Comparison of ENCODE assay signal across 8 cellular contexts in the genomic region with DNA sequence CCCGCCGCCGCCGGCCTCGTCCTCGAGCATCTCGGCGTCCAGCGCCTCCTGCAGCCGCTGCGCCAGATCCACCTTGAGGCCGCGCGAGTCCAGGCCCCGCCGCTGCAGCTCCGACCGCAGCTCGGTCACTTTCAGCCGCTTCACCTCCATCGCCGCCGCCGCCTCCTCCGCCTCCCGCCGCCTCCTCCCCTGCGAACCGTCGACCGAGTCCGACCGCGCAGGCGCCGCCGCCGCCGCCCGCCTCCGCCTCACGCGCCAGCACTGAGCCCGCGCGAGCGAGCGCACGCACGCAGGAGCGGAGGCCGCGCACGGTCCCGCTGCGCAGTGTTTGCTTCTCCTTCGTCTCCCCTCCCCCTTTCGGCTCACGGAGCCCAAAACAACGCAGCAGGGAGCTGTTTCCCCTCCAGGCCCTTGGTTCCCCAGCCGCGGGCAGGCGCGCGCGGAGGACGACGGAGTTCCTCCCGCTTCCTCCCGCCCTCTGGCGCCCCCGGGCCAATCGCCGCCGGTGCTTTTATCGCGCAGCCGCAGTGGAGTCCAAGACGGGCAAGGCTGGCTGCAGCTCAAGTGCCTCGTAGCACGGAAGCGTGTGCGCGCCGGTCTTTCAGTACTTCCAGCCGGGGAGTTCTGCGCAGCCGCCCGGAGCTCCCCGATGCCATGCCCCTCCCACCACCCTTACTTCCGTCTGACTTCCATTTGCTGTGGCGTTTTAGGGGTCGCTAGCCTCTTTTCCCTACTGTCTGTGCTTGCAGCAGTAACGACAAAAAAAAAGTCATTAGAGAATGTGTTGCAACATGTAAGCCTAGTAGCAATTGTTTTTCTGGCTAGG. TPM values are rescaled to one million over a fixed set of nuclear protein-coding genes. Genes with fewer than 3 reads are reported as not detected.
A peak's percentile ranks its signal among the peaks of the same experiment; 100 is the strongest.
DNase-seq lines count a peak whose midpoint lies in the region; ATAC-seq and TF ChIP-seq lines count a peak whose summit lies in the region.

TSS of gene HNRNPUL2 (minus strand) at position 451 of the 826 bp plus-strand sequence. CDS start at position 150, 301 bp downstream.

- TF ChIP-seq CTCF in LNCaP clone FGC (IDR thresholded peaks at IDR 0.05; ENCODE audit: control insufficient read depth, extremely low read depth, insufficient read depth): no peak
- no peak for TF ChIP-seq CTCF in RWPE1 (conservative IDR thresholded peaks at IDR 0.05; ENCODE audit: low read depth)
- TF ChIP-seq CTCF in fibroblast of mammary gland (conservative IDR thresholded peaks at IDR 0.05; ENCODE audit: control insufficient read depth, insufficient read depth, low read depth, low read length): no peak

- peak within 1 kb of the TSS; percentile 95 for H3K4me3 Mint-ChIP-seq in activated T-helper 17 cell treated with anti-CD3 and anti-CD28 coated beads, Interleukin-2, amount 50 U/mL, for 72 hours
- peak within 1 kb of the TSS; percentile 92 for H3K4me3 Mint-ChIP-seq in natural killer cell treated with Interleukin-12 subunit alpha and Interleukin-12 subunit beta and Interleukin-15 and Interleukin-18, amount 100 ng/mL, for 72 hours

- H3K36me3 Mint-ChIP-seq in activated T-helper 17 cell treated with anti-CD3 and anti-CD28 coated beads, Interleukin-2, amount 50 U/mL, for 72 hours (ENCODE audit: low read depth): peaks cover 92% of the 10 kb centered on the region
- peaks cover 29% of the 10 kb centered on the region for H3K36me3 Mint-ChIP-seq in natural killer cell treated with Interleukin-12 subunit alpha and Interleukin-12 subunit beta and Interleukin-15 and Interleukin-18, amount 100 ng/mL, for 72 hours

- DNase-seq in EH (ENCODE audit: low read depth): peak; percentile 99
- peak; percentile 96 for DNase-seq in GOT3 (lab: John Stamatoyannopoulos, UW)
- peak; percentile 96 for DNase-seq in LNCaP clone FGC (ENCODE audit: low read depth)
- peak; percentile 99 for DNase-seq in RWPE1 (ENCODE audit: low spot score)
- peak; percentile 99 for DNase-seq in fibroblast of mammary gland (ENCODE audit: low read depth)
- DNase-seq in natural killer cell treated with Interleukin-12 subunit alpha and Interleukin-12 subunit beta and Interleukin-15 and Interleukin-18, amount 100 ng/mL, for 72 hours (ENCODE audit: low spot score): peak; percentile 99
- peak; percentile 99 for DNase-seq in stimulated activated naive CD8-positive, alpha-beta T cell treated with anti-CD3 and anti-CD28 coated beads, Interleukin-15, Interleukin-2, amounts not matched to agents 100 U/mL and 50 U/mL, for 24 hours

- H3K27ac Mint-ChIP-seq in activated T-helper 17 cell treated with anti-CD3 and anti-CD28 coated beads, Interleukin-2, amount 50 U/mL, for 72 hours: peak within 1 kb of the TSS; percentile 97
- H3K27ac Mint-ChIP-seq in natural killer cell treated with Interleukin-12 subunit alpha and Interleukin-12 subunit beta and Interleukin-15 and Interleukin-18, amount 100 ng/mL, for 72 hours: peak within 1 kb of the TSS; percentile 90 to 92

- peak within 1 kb of the TSS; percentile 99 for H3K27ac ChIP-seq in RWPE1

- H3K4me1 Mint-ChIP-seq in activated T-helper 17 cell treated with anti-CD3 and anti-CD28 coated beads, Interleukin-2, amount 50 U/mL, for 72 hours: peaks cover 16% of the 10 kb centered on the region
- H3K4me1 Mint-ChIP-seq in natural killer cell treated with Interleukin-12 subunit alpha and Interleukin-12 subunit beta and Interleukin-15 and Interleukin-18, amount 100 ng/mL, for 72 hours (ENCODE audit: low read depth in 2 of 2): peaks cover 41 to 45% of the 10 kb centered on the region in 2 donors

- CTCF ChIA-PET in RWPE1 (lab: Yijun Ruan, JAX): interaction anchor here (0.6 to 1.1 kb wide), 3 partner anchors 46 to 59 kb away, joined by 3 read pairs; no protein-coding TSS in a partner anchor

- peak; percentile 87 for ATAC-seq in activated T-helper 17 cell treated with anti-CD3 and anti-CD28 coated beads, Interleukin-2, amount 50 U/mL, for 72 hours (replicated peaks)
- peak; percentile 89 to 92 for ATAC-seq in natural killer cell treated with Interleukin-12 subunit alpha and Interleukin-12 subunit beta and Interleukin-15 and Interleukin-18, amount 100 ng/mL, for 72 hours
- peak; percentile 89 for ATAC-seq in stimulated activated naive CD8-positive, alpha-beta T cell treated with anti-CD3 and anti-CD28 coated beads, Interleukin-15, Interleukin-2, amounts not matched to agents 100 U/mL and 50 U/mL, for 24 hours

- H3K27me3 Mint-ChIP-seq in activated T-helper 17 cell treated with anti-CD3 and anti-CD28 coated beads, Interleukin-2, amount 50 U/mL, for 72 hours: no peaks in the 10 kb centered on the region
- no peaks in the 10 kb centered on the region for H3K27me3 Mint-ChIP-seq in natural killer cell treated with Interleukin-12 subunit alpha and Interleukin-12 subunit beta and Interleukin-15 and Interleukin-18, amount 100 ng/mL, for 72 hours

- POLR2A ChIA-PET in RWPE1 (lab: Yijun Ruan, JAX; ENCODE audit: low non-redundant PET): interaction anchor here (0.6 to 1.8 kb wide), 7 partner anchors 12 to 136 kb away, joined by 3 to 8 read pairs (median 4); partner anchors contain the start of genes C11orf98, CSKMT, TUT1 and ZBTB3

- H3K9me3 Mint-ChIP-seq in activated T-helper 17 cell treated with anti-CD3 and anti-CD28 coated beads, Interleukin-2, amount 50 U/mL, for 72 hours: no peaks in the 10 kb centered on the region
- H3K9me3 Mint-ChIP-seq in natural killer cell treated with Interleukin-12 subunit alpha and Interleukin-12 subunit beta and Interleukin-15 and Interleukin-18, amount 100 ng/mL, for 72 hours: no peaks in the 10 kb centered on the region

- H3K4me3 ChIP-seq in LNCaP clone FGC (ENCODE audit: low read depth, low read length) (peak within 1 kb of the TSS; percentile 78), fibroblast of mammary gland (ENCODE audit: control insufficient read depth, low read depth, low read length) (peak within 1 kb of the TSS; percentile 98)

RNA-seq across cellular contexts. Expression of gene HNRNPUL2, which starts in this region (rescaled TPM):
- 10 to 100 TPM; 54.0 to 60.1 TPM for total RNA-seq in activated T-helper 17 cell treated with anti-CD3 and anti-CD28 coated beads, Interleukin-2, amount 50 U/mL, for 72 hours
- total RNA-seq in natural killer cell treated with Interleukin-12 subunit alpha and Interleukin-12 subunit beta and Interleukin-15 and Interleukin-18, amount 100 ng/mL, for 72 hours: 10 to 100 TPM; 54.6 to 55.5 TPM

Comparison
In these comparisons a context has a peak if more than half of its experiments do, and no peak if none do; other contexts are left out.
1. Peak in every context shown above with its lines: DNase-seq, ATAC-seq, H3K4me3 ChIP-seq and H3K27ac ChIP-seq.